ENCODE assay signal across 23 cellular contexts in genomic region chrX:125475482-125475881, GRCh38.
"Had no signal": no experiment of that assay in that cellular context is flagged by ENCODE, and none has a peak within 500 bp of the region (broad histone marks: within the 10 kb centered on the region; RNA-seq: fewer than 3 reads in every experiment).

No MANE protein-coding gene starts in this region.

- DNase-seq: colonic mucosa; cortex of kidney; effector CD8-positive, alpha-beta T cell; effector memory CD8-positive, alpha-beta T cell; endodermal cell; erythroblast; foreskin keratinocyte; heart left ventricle; hypothalamus; immature natural killer cell; islet precursor cell; left cardiac atrium; left lung; left ventricle myocardium superior; lower lobe of right lung; mesendoderm; midbrain; naive thymus-derived CD4-positive, alpha-beta T cell had no signal

- H3K36me3 ChIP-seq: colonic mucosa, gastroesophageal sphincter, heart left ventricle, left lung, lower lobe of right lung had no signal

- FAIRE-seq: endometrium had no signal

- H3K27ac ChIP-seq: colonic mucosa, epithelial cell of prostate, foreskin keratinocyte, gastroesophageal sphincter, heart left ventricle, hepatocyte, left lung, lower lobe of right lung had no signal

- H2AFZ ChIP-seq: hepatocyte had no signal

- ATAC-seq: effector memory CD8-positive, alpha-beta T cell; esophagus mucosa; foreskin keratinocyte; gastroesophageal sphincter; heart left ventricle; left cardiac atrium; left lung; left ventricle myocardium superior; lower lobe of right lung; naive thymus-derived CD4-positive, alpha-beta T cell had no signal

- H3K79me2 ChIP-seq: hepatocyte had no signal

- H3K27me3 ChIP-seq: colonic mucosa, foreskin keratinocyte, gastroesophageal sphincter, heart left ventricle, hepatocyte, left lung had no signal

- H3K4me1 ChIP-seq: colonic mucosa, foreskin keratinocyte, gastroesophageal sphincter, heart left ventricle, left lung, lower lobe of right lung had no signal

- H3K9me3 ChIP-seq: colonic mucosa, gastroesophageal sphincter, heart left ventricle, left lung, lower lobe of right lung had no signal

- H3K4me3 ChIP-seq: colonic mucosa, gastroesophageal sphincter, heart left ventricle, hepatocyte, left lung, lower lobe of right lung had no signal

- H3K4me2 ChIP-seq: hepatocyte had no signal
